8 cellular contexts compared by ENCODE assay signal in genomic region chr7:116173051-116174028, GRCh38. TPM values are rescaled to one million over a fixed set of nuclear protein-coding genes. Genes with fewer than 3 reads are reported as not detected.
A peak's percentile ranks its signal among the peaks of the same experiment; 100 is the strongest.
DNase-seq lines count a peak whose midpoint lies in the region; ATAC-seq and TF ChIP-seq lines count a peak whose summit lies in the region.

No MANE protein-coding gene starts in this region.

- H3K4me3 ChIP-seq in OCI-LY3 (ENCODE audit: low read length), result no peak overlapping the region
- no peak overlapping the region for H3K4me3 ChIP-seq in coronary artery
- no peak overlapping the region for H3K4me3 ChIP-seq in mesenchymal stem cell (ENCODE audit: insufficient read depth in 1 of 2, low read depth in 1 of 2, low read length in 2 of 2)

- H2AFZ ChIP-seq in OCI-LY3 (ENCODE audit: low read depth, low read length) (no peak overlapping the region), mesenchymal stem cell (ENCODE audit: low read depth, low read length) (no peak overlapping the region)

- no peak overlapping the region for H4K8ac ChIP-seq in mesenchymal stem cell (ENCODE audit: low read length)

- H3K27ac ChIP-seq in OCI-LY3 (ENCODE audit: low read length) (no peak overlapping the region), coronary artery (no peak overlapping the region), mesenchymal stem cell (ENCODE audit: low read length, poor library complexity, severe bottlenecking) (no peak overlapping the region)

- DNase-seq in stimulated activated naive CD8-positive, alpha-beta T cell treated with anti-CD3 and anti-CD28 coated beads, Interleukin-15, amount 100 ng/mL, for 72 hours, result no peak
- no peak for DNase-seq in stimulated activated naive CD8-positive, alpha-beta T cell treated with anti-CD3 and anti-CD28 coated beads, Interleukin-15, Interleukin-2, amounts not matched to agents 100 U/mL and 50 U/mL, for 24 hours
- DNase-seq in coronary artery (ENCODE audit: low spot score) (no peak), mesenchymal stem cell (peak; percentile 69)

- H4K20me1 ChIP-seq in OCI-LY3 (ENCODE audit: insufficient read depth, low read length), result no peaks in the 10 kb centered on the region

- H2BK12ac ChIP-seq in mesenchymal stem cell (ENCODE audit: low read length in 2 of 2), result no peak overlapping the region

- WGBS in mesenchymal stem cell, result 65% methylated on average over 7 of the region's 8 CpGs

- no peaks in the 10 kb centered on the region for H3K4me1 Mint-ChIP-seq in stimulated activated naive CD8-positive, alpha-beta T cell treated with anti-CD3 and anti-CD28 coated beads, Interleukin-15, amount 100 ng/mL, for 72 hours

- no peak overlapping the region for H3K14ac ChIP-seq in mesenchymal stem cell (ENCODE audit: low read length in 2 of 2)

- no peak overlapping the region for H2BK120ac ChIP-seq in mesenchymal stem cell (ENCODE audit: low read depth, low read length)

- H3K4me2 ChIP-seq in OCI-LY3 (ENCODE audit: low read length) (no peak overlapping the region), mesenchymal stem cell (ENCODE audit: low read length, poor library complexity, severe bottlenecking) (no peak overlapping the region)

- no peaks in the 10 kb centered on the region for H3K79me1 ChIP-seq in mesenchymal stem cell (replicated peaks; ENCODE audit: low read length, poor library complexity, severe bottlenecking)

- no peak overlapping the region for H2BK5ac ChIP-seq in mesenchymal stem cell (ENCODE audit: low read depth, low read length, poor library complexity, severe bottlenecking)

- no peak overlapping the region for H2BK15ac ChIP-seq in mesenchymal stem cell (ENCODE audit: low read depth, poor library complexity, severe bottlenecking)

- H3K9me3 ChIP-seq in OCI-LY3 (ENCODE audit: insufficient read depth, low read length), result 0 out of 2 replicates have a peak, but pooled peaks cover 6% of the 10 kb centered on the region
- no peaks in the 10 kb centered on the region for H3K9me3 ChIP-seq in mesenchymal stem cell (ENCODE audit: control insufficient read depth, low read length)

- H3K27ac Mint-ChIP-seq in stimulated activated naive CD8-positive, alpha-beta T cell treated with anti-CD3 and anti-CD28 coated beads, Interleukin-15, amount 100 ng/mL, for 72 hours, result peak overlapping the region in 1 of 2 donors; percentile 5

- H3K27me3 ChIP-seq in OCI-LY3 (ENCODE audit: low read depth, low read length) (no peaks in the 10 kb centered on the region), mesenchymal stem cell (ENCODE audit: control insufficient read depth in 1 of 2, insufficient read depth in 1 of 2, low read length in 2 of 2) (no peaks in the 10 kb centered on the region)

- no peak overlapping the region for H4K91ac ChIP-seq in mesenchymal stem cell (ENCODE audit: low read length)

- H3K27me3 Mint-ChIP-seq in stimulated activated naive CD8-positive, alpha-beta T cell treated with anti-CD3 and anti-CD28 coated beads, Interleukin-15, amount 100 ng/mL, for 72 hours, result peaks cover 22% of the 10 kb centered on the region

- peak; percentile 45 for ATAC-seq in stimulated activated naive CD8-positive, alpha-beta T cell treated with anti-CD3 and anti-CD28 coated beads, Interleukin-15, amount 100 ng/mL, for 72 hours
- ATAC-seq in stimulated activated naive CD8-positive, alpha-beta T cell treated with anti-CD3 and anti-CD28 coated beads, Interleukin-15, Interleukin-2, amounts not matched to agents 100 U/mL and 50 U/mL, for 24 hours, result no peak
- ATAC-seq in HG03432 (IDR thresholded peaks at IDR 0.05; ENCODE audit: unreplicated experiment) (peak; percentile 61), GM19324 (IDR thresholded peaks at IDR 0.05; ENCODE audit: low FRiP score, unreplicated experiment) (no peak), GM18505 (IDR thresholded peaks at IDR 0.05; ENCODE audit: unreplicated experiment) (no peak)

- no peaks in the 10 kb centered on the region for H3K9me3 Mint-ChIP-seq in stimulated activated naive CD8-positive, alpha-beta T cell treated with anti-CD3 and anti-CD28 coated beads, Interleukin-15, amount 100 ng/mL, for 72 hours

- H3K4me1 ChIP-seq in OCI-LY3 (ENCODE audit: low read length) (peaks cover 33% of the 10 kb centered on the region), mesenchymal stem cell (ENCODE audit: control insufficient read depth, insufficient read depth, low read depth, low read length) (peaks cover 2% of the 10 kb centered on the region)

- H2AK5ac ChIP-seq in mesenchymal stem cell (ENCODE audit: low read length, severe bottlenecking), result peak overlapping the region; percentile 8

- no peak overlapping the region for H3K18ac ChIP-seq in mesenchymal stem cell (ENCODE audit: low read depth in 1 of 2, low read length in 2 of 2)

- no peaks in the 10 kb centered on the region; the same call in 1 of the 2 replicates for H3K79me2 ChIP-seq in OCI-LY3 (ENCODE audit: low read length)

- no peak overlapping the region for H3K23ac ChIP-seq in mesenchymal stem cell (ENCODE audit: low read length in 2 of 2)

- H3K36me3 ChIP-seq in OCI-LY3 (replicated peaks; ENCODE audit: low read depth, low read length) (no peaks in the 10 kb centered on the region), mesenchymal stem cell (ENCODE audit: control insufficient read depth in 1 of 2, insufficient read depth in 2 of 2, low read depth in 1 of 2, low read length in 2 of 2) (no peaks in the 10 kb centered on the region)

- no peak overlapping the region for H3K4me3 Mint-ChIP-seq in stimulated activated naive CD8-positive, alpha-beta T cell treated with anti-CD3 and anti-CD28 coated beads, Interleukin-15, amount 100 ng/mL, for 72 hours

- no peak overlapping the region for H3K4ac ChIP-seq in mesenchymal stem cell (ENCODE audit: low read depth in 1 of 2, low read length in 2 of 2)

- no peak for TF ChIP-seq POLR2A in GM18505 (IDR thresholded peaks at IDR 0.05; ENCODE audit: borderline replicate concordance, extremely low read depth, insufficient read depth, insufficient read length)

- TF ChIP-seq CTCF in OCI-LY3 (IDR thresholded peaks at IDR 0.05; ENCODE audit: low read depth, low read length), result peak; percentile 68
- TF ChIP-seq CTCF in coronary artery (IDR thresholded peaks at IDR 0.05), result peak; percentile 53

- H3K9ac ChIP-seq in OCI-LY3 (ENCODE audit: low read length) (no peak overlapping the region), mesenchymal stem cell (ENCODE audit: low read length) (no peak overlapping the region)

RNA-seq across cellular contexts. Expression of gene TES, which starts 37.0 kb away (rescaled TPM):
- 47.6 TPM for polyA plus RNA-seq in mesenchymal stem cell (2013, experiment 1 of 2)
- polyA plus RNA-seq in mesenchymal stem cell (2013, experiment 2 of 2), result 50.2 TPM

Comparison
In these comparisons a context has a peak if more than half of its experiments do, and no peak if none do; other contexts are left out.
1. ATAC-seq: peak in stimulated activated naive CD8-positive, alpha-beta T cell treated with anti-CD3 and anti-CD28 coated beads, Interleukin-15, amount 100 ng/mL, for 72 hours (single experiment) and HG03432 (single experiment); none in stimulated activated naive CD8-positive, alpha-beta T cell treated with anti-CD3 and anti-CD28 coated beads, Interleukin-15, Interleukin-2, amounts not matched to agents 100 U/mL and 50 U/mL, for 24 hours (single experiment), GM19324 (single experiment) and GM18505 (single experiment).